1 cellular context compared by ENCODE assay signal in the genomic region with DNA sequence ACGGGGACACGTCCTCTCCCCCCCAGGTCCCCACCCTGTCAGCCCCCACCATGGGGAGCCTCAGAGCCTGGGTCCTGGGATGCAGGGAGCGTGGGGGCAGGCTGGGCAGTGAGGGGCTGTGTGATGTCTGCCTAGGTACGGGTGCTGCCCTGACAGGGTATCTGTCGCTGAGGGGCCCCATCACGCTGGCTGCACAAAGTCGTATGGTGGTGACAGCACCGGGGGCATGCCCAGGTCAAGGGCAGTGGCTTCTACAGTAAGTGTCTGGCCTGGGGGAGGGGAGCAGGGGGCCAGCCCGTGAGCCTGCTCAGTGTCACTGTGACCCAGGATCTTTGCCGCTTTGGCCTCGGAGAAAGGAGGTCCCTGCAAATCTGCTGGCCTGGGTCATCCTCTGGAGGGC.
TF ChIP-seq lines count a peak whose summit lies in the region.

No MANE protein-coding gene starts in this region.

TF ChIP-seq in HepG2, 621 proteins besides CTCF, POLR2A, EP300 and RAD21 (continued from another document and continues in another):
- TF ChIP-seq, protein P1, sequence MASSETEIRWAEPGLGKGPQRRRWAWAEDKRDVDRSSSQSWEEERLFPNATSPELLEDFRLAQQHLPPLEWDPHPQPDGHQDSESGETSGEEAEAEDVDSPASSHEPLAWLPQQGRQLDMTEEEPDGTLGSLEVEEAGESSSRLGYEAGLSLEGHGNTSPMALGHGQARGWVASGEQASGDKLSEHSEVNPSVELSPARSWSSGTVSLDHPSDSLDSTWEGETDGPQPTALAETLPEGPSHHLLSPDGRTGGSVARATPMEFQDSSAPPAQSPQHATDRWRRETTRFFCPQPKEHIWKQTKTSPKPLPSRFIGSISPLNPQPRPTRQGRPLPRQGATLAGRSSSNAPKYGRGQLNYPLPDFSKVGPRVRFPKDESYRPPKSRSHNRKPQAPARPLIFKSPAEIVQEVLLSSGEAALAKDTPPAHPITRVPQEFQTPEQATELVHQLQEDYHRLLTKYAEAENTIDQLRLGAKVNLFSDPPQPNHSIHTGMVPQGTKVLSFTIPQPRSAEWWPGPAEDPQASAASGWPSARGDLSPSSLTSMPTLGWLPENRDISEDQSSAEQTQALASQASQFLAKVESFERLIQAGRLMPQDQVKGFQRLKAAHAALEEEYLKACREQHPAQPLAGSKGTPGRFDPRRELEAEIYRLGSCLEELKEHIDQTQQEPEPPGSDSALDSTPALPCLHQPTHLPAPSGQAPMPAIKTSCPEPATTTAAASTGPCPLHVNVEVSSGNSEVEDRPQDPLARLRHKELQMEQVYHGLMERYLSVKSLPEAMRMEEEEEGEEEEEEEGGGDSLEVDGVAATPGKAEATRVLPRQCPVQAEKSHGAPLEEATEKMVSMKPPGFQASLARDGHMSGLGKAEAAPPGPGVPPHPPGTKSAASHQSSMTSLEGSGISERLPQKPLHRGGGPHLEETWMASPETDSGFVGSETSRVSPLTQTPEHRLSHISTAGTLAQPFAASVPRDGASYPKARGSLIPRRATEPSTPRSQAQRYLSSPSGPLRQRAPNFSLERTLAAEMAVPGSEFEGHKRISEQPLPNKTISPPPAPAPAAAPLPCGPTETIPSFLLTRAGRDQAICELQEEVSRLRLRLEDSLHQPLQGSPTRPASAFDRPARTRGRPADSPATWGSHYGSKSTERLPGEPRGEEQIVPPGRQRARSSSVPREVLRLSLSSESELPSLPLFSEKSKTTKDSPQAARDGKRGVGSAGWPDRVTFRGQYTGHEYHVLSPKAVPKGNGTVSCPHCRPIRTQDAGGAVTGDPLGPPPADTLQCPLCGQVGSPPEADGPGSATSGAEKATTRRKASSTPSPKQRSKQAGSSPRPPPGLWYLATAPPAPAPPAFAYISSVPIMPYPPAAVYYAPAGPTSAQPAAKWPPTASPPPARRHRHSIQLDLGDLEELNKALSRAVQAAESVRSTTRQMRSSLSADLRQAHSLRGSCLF (CRISPR knock-in tag; IDR thresholded peaks at IDR 0.05; ENCODE audit: borderline replicate concordance), result no peak
- TF ChIP-seq ASH2L (IDR thresholded peaks at IDR 0.05; ENCODE audit: insufficient read length, low read depth, low read length) (no peak), ZNF496 (CRISPR knock-in tag; IDR thresholded peaks at IDR 0.05; ENCODE audit: insufficient replicate concordance) (no peak), GZF1 (CRISPR knock-in tag; IDR thresholded peaks at IDR 0.05) (no peak), CHD2 (IDR thresholded peaks at IDR 0.05; ENCODE audit: low read depth, low read length) (no peak; the same call in 1 of the 2 replicates), ZNF264 (CRISPR knock-in tag; IDR thresholded peaks at IDR 0.05) (no peak), ZNF331 (CRISPR knock-in tag; IDR thresholded peaks at IDR 0.05) (no peak), ZNF205 (CRISPR knock-in tag; IDR thresholded peaks at IDR 0.05) (no peak), FOSL1 (CRISPR knock-in tag; IDR thresholded peaks at IDR 0.05; ENCODE audit: borderline replicate concordance) (no peak), SKI (IDR thresholded peaks at IDR 0.05; ENCODE audit: partially characterized antibody) (peak; percentile 48), NR2C2 (CRISPR knock-in tag; IDR thresholded peaks at IDR 0.05; ENCODE audit: borderline replicate concordance) (0 out of 2 replicates have a peak, but pooled peaks have one; percentile 24), ZNF841 (CRISPR knock-in tag; IDR thresholded peaks at IDR 0.05; ENCODE audit: borderline replicate concordance) (no peak), DPF2 (CRISPR knock-in tag; IDR thresholded peaks at IDR 0.05; ENCODE audit: borderline replicate concordance, low read depth) (no peak), GATAD2A (CRISPR knock-in tag; IDR thresholded peaks at IDR 0.05) (0 out of 2 replicates have a peak, but pooled peaks have one; percentile 20), ZFP90 (CRISPR knock-in tag; IDR thresholded peaks at IDR 0.05; ENCODE audit: borderline replicate concordance) (no peak), NR2F1 (CRISPR knock-in tag; IDR thresholded peaks at IDR 0.05) (peak; percentile 15 to 31; a peak in 1 of 4 replicates), RARA (CRISPR knock-in tag; IDR thresholded peaks at IDR 0.05) (peak; percentile 92), ARNTL (CRISPR knock-in tag; IDR thresholded peaks at IDR 0.05) (no peak), ZNF615 (CRISPR knock-in tag; IDR thresholded peaks at IDR 0.05; ENCODE audit: borderline replicate concordance) (no peak), JDP2 (CRISPR knock-in tag; IDR thresholded peaks at IDR 0.05; ENCODE audit: borderline replicate concordance) (no peak), PHF5A (CRISPR knock-in tag; IDR thresholded peaks at IDR 0.05; ENCODE audit: low read depth, unreplicated experiment) (no peak), IRX3 (CRISPR knock-in tag; IDR thresholded peaks at IDR 0.05; ENCODE audit: borderline replicate concordance, low read depth) (no peak), JUND (CRISPR knock-in tag; IDR thresholded peaks at IDR 0.05) (no peak), MATR3 (CRISPR knock-in tag; IDR thresholded peaks at IDR 0.05) (no peak), HMGA1 (CRISPR knock-in tag; conservative IDR thresholded peaks at IDR 0.05) (no peak), ZNF20 (CRISPR knock-in tag; IDR thresholded peaks at IDR 0.05) (no peak), ZNF572 (CRISPR knock-in tag; IDR thresholded peaks at IDR 0.05) (no peak), HNRNPK (IDR thresholded peaks at IDR 0.05; ENCODE audit: low read depth, low read length, poor library complexity, severe bottlenecking) (no peak), STAG1 (CRISPR knock-in tag; IDR thresholded peaks at IDR 0.05) (no peak), NR2F6 (IDR thresholded peaks at IDR 0.05) (peak; percentile 42; the same call in 1 of the 2 replicates), NR2F6 (CRISPR knock-in tag; IDR thresholded peaks at IDR 0.05) (0 out of 2 replicates have a peak, but pooled peaks have one; percentile 31), CENPX (CRISPR knock-in tag; IDR thresholded peaks at IDR 0.05) (no peak), ZFP36L1 (CRISPR knock-in tag; IDR thresholded peaks at IDR 0.05) (no peak), ZNF451 (CRISPR knock-in tag; IDR thresholded peaks at IDR 0.05) (no peak)
- TF ChIP-seq, protein P2, sequence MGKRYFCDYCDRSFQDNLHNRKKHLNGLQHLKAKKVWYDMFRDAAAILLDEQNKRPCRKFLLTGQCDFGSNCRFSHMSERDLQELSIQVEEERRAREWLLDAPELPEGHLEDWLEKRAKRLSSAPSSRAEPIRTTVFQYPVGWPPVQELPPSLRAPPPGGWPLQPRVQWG (CRISPR knock-in tag; IDR thresholded peaks at IDR 0.05; ENCODE audit: borderline replicate concordance, low read depth), result no peak
- TF ChIP-seq, protein P3, sequence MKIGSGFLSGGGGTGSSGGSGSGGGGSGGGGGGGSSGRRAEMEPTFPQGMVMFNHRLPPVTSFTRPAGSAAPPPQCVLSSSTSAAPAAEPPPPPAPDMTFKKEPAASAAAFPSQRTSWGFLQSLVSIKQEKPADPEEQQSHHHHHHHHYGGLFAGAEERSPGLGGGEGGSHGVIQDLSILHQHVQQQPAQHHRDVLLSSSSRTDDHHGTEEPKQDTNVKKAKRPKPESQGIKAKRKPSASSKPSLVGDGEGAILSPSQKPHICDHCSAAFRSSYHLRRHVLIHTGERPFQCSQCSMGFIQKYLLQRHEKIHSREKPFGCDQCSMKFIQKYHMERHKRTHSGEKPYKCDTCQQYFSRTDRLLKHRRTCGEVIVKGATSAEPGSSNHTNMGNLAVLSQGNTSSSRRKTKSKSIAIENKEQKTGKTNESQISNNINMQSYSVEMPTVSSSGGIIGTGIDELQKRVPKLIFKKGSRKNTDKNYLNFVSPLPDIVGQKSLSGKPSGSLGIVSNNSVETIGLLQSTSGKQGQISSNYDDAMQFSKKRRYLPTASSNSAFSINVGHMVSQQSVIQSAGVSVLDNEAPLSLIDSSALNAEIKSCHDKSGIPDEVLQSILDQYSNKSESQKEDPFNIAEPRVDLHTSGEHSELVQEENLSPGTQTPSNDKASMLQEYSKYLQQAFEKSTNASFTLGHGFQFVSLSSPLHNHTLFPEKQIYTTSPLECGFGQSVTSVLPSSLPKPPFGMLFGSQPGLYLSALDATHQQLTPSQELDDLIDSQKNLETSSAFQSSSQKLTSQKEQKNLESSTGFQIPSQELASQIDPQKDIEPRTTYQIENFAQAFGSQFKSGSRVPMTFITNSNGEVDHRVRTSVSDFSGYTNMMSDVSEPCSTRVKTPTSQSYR (CRISPR knock-in tag; IDR thresholded peaks at IDR 0.05; ENCODE audit: borderline replicate concordance), result peak; percentile 74; the same call in 1 of the 2 replicates
- TF ChIP-seq, protein P4, sequence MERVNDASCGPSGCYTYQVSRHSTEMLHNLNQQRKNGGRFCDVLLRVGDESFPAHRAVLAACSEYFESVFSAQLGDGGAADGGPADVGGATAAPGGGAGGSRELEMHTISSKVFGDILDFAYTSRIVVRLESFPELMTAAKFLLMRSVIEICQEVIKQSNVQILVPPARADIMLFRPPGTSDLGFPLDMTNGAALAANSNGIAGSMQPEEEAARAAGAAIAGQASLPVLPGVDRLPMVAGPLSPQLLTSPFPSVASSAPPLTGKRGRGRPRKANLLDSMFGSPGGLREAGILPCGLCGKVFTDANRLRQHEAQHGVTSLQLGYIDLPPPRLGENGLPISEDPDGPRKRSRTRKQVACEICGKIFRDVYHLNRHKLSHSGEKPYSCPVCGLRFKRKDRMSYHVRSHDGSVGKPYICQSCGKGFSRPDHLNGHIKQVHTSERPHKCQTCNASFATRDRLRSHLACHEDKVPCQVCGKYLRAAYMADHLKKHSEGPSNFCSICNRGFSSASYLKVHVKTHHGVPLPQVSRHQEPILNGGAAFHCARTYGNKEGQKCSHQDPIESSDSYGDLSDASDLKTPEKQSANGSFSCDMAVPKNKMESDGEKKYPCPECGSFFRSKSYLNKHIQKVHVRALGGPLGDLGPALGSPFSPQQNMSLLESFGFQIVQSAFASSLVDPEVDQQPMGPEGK (CRISPR knock-in tag; IDR thresholded peaks at IDR 0.05), result peak; percentile 28; the same call in 1 of the 2 replicates
- TF ChIP-seq, protein P5, sequence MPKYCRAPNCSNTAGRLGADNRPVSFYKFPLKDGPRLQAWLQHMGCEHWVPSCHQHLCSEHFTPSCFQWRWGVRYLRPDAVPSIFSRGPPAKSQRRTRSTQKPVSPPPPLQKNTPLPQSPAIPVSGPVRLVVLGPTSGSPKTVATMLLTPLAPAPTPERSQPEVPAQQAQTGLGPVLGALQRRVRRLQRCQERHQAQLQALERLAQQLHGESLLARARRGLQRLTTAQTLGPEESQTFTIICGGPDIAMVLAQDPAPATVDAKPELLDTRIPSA (CRISPR knock-in tag; IDR thresholded peaks at IDR 0.05; ENCODE audit: borderline replicate concordance), result no peak
- TF ChIP-seq, protein P6, sequence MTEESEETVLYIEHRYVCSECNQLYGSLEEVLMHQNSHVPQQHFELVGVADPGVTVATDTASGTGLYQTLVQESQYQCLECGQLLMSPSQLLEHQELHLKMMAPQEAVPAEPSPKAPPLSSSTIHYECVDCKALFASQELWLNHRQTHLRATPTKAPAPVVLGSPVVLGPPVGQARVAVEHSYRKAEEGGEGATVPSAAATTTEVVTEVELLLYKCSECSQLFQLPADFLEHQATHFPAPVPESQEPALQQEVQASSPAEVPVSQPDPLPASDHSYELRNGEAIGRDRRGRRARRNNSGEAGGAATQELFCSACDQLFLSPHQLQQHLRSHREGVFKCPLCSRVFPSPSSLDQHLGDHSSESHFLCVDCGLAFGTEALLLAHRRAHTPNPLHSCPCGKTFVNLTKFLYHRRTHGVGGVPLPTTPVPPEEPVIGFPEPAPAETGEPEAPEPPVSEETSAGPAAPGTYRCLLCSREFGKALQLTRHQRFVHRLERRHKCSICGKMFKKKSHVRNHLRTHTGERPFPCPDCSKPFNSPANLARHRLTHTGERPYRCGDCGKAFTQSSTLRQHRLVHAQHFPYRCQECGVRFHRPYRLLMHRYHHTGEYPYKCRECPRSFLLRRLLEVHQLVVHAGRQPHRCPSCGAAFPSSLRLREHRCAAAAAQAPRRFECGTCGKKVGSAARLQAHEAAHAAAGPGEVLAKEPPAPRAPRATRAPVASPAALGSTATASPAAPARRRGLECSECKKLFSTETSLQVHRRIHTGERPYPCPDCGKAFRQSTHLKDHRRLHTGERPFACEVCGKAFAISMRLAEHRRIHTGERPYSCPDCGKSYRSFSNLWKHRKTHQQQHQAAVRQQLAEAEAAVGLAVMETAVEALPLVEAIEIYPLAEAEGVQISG (CRISPR knock-in tag; IDR thresholded peaks at IDR 0.05), result no peak
- TF ChIP-seq, protein P7, sequence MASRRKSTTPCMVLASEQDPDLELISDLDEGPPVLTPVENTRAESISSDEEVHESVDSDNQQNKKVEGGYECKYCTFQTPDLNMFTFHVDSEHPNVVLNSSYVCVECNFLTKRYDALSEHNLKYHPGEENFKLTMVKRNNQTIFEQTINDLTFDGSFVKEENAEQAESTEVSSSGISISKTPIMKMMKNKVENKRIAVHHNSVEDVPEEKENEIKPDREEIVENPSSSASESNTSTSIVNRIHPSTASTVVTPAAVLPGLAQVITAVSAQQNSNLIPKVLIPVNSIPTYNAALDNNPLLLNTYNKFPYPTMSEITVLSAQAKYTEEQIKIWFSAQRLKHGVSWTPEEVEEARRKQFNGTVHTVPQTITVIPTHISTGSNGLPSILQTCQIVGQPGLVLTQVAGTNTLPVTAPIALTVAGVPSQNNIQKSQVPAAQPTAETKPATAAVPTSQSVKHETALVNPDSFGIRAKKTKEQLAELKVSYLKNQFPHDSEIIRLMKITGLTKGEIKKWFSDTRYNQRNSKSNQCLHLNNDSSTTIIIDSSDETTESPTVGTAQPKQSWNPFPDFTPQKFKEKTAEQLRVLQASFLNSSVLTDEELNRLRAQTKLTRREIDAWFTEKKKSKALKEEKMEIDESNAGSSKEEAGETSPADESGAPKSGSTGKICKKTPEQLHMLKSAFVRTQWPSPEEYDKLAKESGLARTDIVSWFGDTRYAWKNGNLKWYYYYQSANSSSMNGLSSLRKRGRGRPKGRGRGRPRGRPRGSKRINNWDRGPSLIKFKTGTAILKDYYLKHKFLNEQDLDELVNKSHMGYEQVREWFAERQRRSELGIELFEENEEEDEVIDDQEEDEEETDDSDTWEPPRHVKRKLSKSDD (CRISPR knock-in tag; IDR thresholded peaks at IDR 0.05; ENCODE audit: low read depth), result no peak
- TF ChIP-seq, protein P8, sequence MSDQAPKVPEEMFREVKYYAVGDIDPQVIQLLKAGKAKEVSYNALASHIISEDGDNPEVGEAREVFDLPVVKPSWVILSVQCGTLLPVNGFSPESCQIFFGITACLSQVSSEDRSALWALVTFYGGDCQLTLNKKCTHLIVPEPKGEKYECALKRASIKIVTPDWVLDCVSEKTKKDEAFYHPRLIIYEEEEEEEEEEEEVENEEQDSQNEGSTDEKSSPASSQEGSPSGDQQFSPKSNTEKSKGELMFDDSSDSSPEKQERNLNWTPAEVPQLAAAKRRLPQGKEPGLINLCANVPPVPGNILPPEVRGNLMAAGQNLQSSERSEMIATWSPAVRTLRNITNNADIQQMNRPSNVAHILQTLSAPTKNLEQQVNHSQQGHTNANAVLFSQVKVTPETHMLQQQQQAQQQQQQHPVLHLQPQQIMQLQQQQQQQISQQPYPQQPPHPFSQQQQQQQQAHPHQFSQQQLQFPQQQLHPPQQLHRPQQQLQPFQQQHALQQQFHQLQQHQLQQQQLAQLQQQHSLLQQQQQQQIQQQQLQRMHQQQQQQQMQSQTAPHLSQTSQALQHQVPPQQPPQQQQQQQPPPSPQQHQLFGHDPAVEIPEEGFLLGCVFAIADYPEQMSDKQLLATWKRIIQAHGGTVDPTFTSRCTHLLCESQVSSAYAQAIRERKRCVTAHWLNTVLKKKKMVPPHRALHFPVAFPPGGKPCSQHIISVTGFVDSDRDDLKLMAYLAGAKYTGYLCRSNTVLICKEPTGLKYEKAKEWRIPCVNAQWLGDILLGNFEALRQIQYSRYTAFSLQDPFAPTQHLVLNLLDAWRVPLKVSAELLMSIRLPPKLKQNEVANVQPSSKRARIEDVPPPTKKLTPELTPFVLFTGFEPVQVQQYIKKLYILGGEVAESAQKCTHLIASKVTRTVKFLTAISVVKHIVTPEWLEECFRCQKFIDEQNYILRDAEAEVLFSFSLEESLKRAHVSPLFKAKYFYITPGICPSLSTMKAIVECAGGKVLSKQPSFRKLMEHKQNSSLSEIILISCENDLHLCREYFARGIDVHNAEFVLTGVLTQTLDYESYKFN (CRISPR knock-in tag; conservative IDR thresholded peaks at IDR 0.05), result 0 out of 2 replicates have a peak, but pooled peaks have one; percentile 13
